16 cellular contexts compared by ENCODE assay signal in genomic region chr9:96386157-96386556, GRCh38. TPM values are rescaled to one million over a fixed set of nuclear protein-coding genes. Genes with fewer than 3 reads are reported as not detected.
DNase-seq lines count a peak whose midpoint lies in the region; ATAC-seq, FAIRE-seq and TF ChIP-seq lines count a peak whose summit lies in the region.
"Had no signal": no experiment of that assay in that cellular context is flagged by ENCODE, and none has a peak within 500 bp of the region (broad histone marks: within the 10 kb centered on the region; RNA-seq: fewer than 3 reads in every experiment).

No MANE protein-coding gene starts in this region.

- POLR2A ChIA-PET in PC-9 (lab: Charles Lee; ENCODE audit: unreplicated experiment) = interaction anchor here (0.6 kb wide), 1 partner anchor 8 kb away, joined by 3 read pairs; no protein-coding TSS in a partner anchor

- H2AFZ ChIP-seq in PC-9 = no peak overlapping the region
- H2AFZ ChIP-seq: GM23338 had no signal

- H3K36me3 Mint-ChIP-seq in stimulated activated memory B cell treated with anti-CD40 and anti-IgM and Interleukin-4, amounts not matched to agents 10 μg/mL and 1 μg/mL and 100 μg/mL, for 72 hours = peaks cover 7% of the 10 kb centered on the region

- DNase-seq in left ventricle myocardium inferior (no peak), heart right ventricle (no peak), PC-9 (no peak), caudate nucleus (lab: John Stamatoyannopoulos, UW) (no peak), NAMALWA (ENCODE audit: low spot score) (no peak)
- DNase-seq: 8988T; C1 segment of cervical spinal cord; CD8-positive, alpha-beta T cell; COR-L47; DMS53; H7 had no signal

- peaks cover 47% of the 10 kb centered on the region for H3K4me1 ChIP-seq in left ventricle myocardium inferior
- H3K4me1 ChIP-seq in heart right ventricle = peaks cover 3 to 33% (median 25%) of the 10 kb centered on the region in 9 donors
- peaks cover 18% of the 10 kb centered on the region for H3K4me1 ChIP-seq in PC-9 (replicated peaks; ENCODE audit: insufficient read depth)

- H4K20me1 ChIP-seq in PC-9 (ENCODE audit: insufficient read depth) = no peaks in the 10 kb centered on the region

- BruUV-seq in PC-9 (replicated peaks; lab: Mats Ljungman, UMichigan) = no TSS peak

- no peak for ATAC-seq in heart right ventricle
- ATAC-seq in stimulated activated memory B cell treated with anti-CD40 and anti-IgM and Interleukin-4, amounts not matched to agents 10 μg/mL and 1 μg/mL and 100 μg/mL, for 72 hours = no peak
- no peak for ATAC-seq in HG03097 (IDR thresholded peaks at IDR 0.05; ENCODE audit: low FRiP score, unreplicated experiment)
- ATAC-seq: CD8-positive, alpha-beta T cell; GM23338 had no signal

- intact Hi-C loops in left ventricle myocardium inferior (cut with micrococcal nuclease) = no loop called here
- intact Hi-C loops in heart right ventricle (cut with DNase I) = no loop called here
- intact Hi-C loops in PC-9 (cut with micrococcal nuclease; ENCODE audit: unreplicated experiment) = no loop called here

- H3K4me3 ChIP-seq in left ventricle myocardium inferior = no peak overlapping the region
- no peak overlapping the region for H3K4me3 ChIP-seq in heart right ventricle
- H3K4me3 ChIP-seq in PC-9 = no peak overlapping the region
- H3K4me3 ChIP-seq: GM23338 had no signal

- H3K27me3 ChIP-seq in left ventricle myocardium inferior (ENCODE audit: low read depth) = no peaks in the 10 kb centered on the region
- no peaks in the 10 kb centered on the region for H3K27me3 ChIP-seq in heart right ventricle
- H3K27me3 ChIP-seq in PC-9 (ENCODE audit: insufficient read depth, low read depth) = no peaks in the 10 kb centered on the region

- H3K79me2 ChIP-seq in PC-9 (ENCODE audit: low read depth) = 0 out of 2 replicates have a peak, but pooled peaks cover 4% of the 10 kb centered on the region

- no peaks in the 10 kb centered on the region for H3K9me3 Mint-ChIP-seq in stimulated activated memory B cell treated with anti-CD40 and anti-IgM and Interleukin-4, amounts not matched to agents 10 μg/mL and 1 μg/mL and 100 μg/mL, for 72 hours
- H3K9me3 Mint-ChIP-seq: CD8-positive, alpha-beta T cell; GM23338 had no signal

- no peaks in the 10 kb centered on the region for H3K27me3 Mint-ChIP-seq in stimulated activated memory B cell treated with anti-CD40 and anti-IgM and Interleukin-4, amounts not matched to agents 10 μg/mL and 1 μg/mL and 100 μg/mL, for 72 hours
- H3K27me3 Mint-ChIP-seq: B cell had no signal

- H3K4me1 Mint-ChIP-seq in stimulated activated memory B cell treated with anti-CD40 and anti-IgM and Interleukin-4, amounts not matched to agents 10 μg/mL and 1 μg/mL and 100 μg/mL, for 72 hours = peaks cover 15% of the 10 kb centered on the region

- H3K9me3 ChIP-seq in left ventricle myocardium inferior (replicated peaks) (no peaks in the 10 kb centered on the region), heart right ventricle (no peaks in the 10 kb centered on the region), PC-9 (ENCODE audit: insufficient read depth, low read depth) (no peaks in the 10 kb centered on the region)

- TF ChIP-seq CTCF in left ventricle myocardium inferior (IDR thresholded peaks at IDR 0.05; ENCODE audit: borderline replicate concordance) (no peak), heart right ventricle (IDR thresholded peaks at IDR 0.05) (no peak), PC-9 (conservative IDR thresholded peaks at IDR 0.05) (no peak)

- no peaks in the 10 kb centered on the region for H3K9me2 ChIP-seq in PC-9 (ENCODE audit: insufficient read depth)

- H3K27ac ChIP-seq in left ventricle myocardium inferior (replicated peaks) (peak overlapping the region; percentile 32), heart right ventricle (peak overlapping the region in 1 of 10 donors; percentile 19), PC-9 (peak overlapping the region; percentile 35), caudate nucleus (ENCODE audit: low read depth, low read length) (no peak overlapping the region)

- peak; percentile 65 for FAIRE-seq in colon (lab: Jason Lieb, UNC)

- CTCF ChIA-PET in PC-9 (lab: Charles Lee) = no interaction called here

- H3K27ac Mint-ChIP-seq in stimulated activated memory B cell treated with anti-CD40 and anti-IgM and Interleukin-4, amounts not matched to agents 10 μg/mL and 1 μg/mL and 100 μg/mL, for 72 hours = peak overlapping the region; percentile 21
- H3K27ac Mint-ChIP-seq: B cell, GM23338 had no signal

- H3K4me2 ChIP-seq in PC-9 = no peak overlapping the region
- H3K4me2 ChIP-seq: GM23338 had no signal

- H3K4me3 Mint-ChIP-seq in stimulated activated memory B cell treated with anti-CD40 and anti-IgM and Interleukin-4, amounts not matched to agents 10 μg/mL and 1 μg/mL and 100 μg/mL, for 72 hours = no peak overlapping the region
- H3K4me3 Mint-ChIP-seq: B cell; CD8-positive, alpha-beta T cell; GM23338 had no signal

- H3K36me3 ChIP-seq in left ventricle myocardium inferior (no peaks in the 10 kb centered on the region), heart right ventricle (peaks cover 0 to 14% (median 0%) of the 10 kb centered on the region in 9 donors), PC-9 (ENCODE audit: low read depth) (peaks cover 16% of the 10 kb centered on the region; the same call in 1 of the 2 replicates)

- H3F3A ChIP-seq in PC-9 (ENCODE audit: insufficient read depth, low read depth) = peaks cover 27% of the 10 kb centered on the region

RNA-seq across cellular contexts. Expression of gene SLC35D2, which starts 2.6 kb away (rescaled TPM):
- total RNA-seq in left ventricle myocardium inferior (13.9 TPM), heart right ventricle (10 to 100 TPM; 10.8 to 20.8 (median 13.2) TPM), PC-9 (2021) (27.6 and 34.4 TPM in 2 replicates)
- 10 to 100 TPM; 11.5 to 16.2 TPM for polyA plus RNA-seq in heart right ventricle

RNA-seq across cellular contexts. Expression of gene ZNF367, which starts 32.0 kb away (rescaled TPM):
- total RNA-seq in left ventricle myocardium inferior (3.9 TPM), heart right ventricle (1 to 10 TPM; 2.4 to 6.4 (median 4.0) TPM), PC-9 (2021) (12.6 and 14.0 TPM in 2 replicates)
- polyA plus RNA-seq in heart right ventricle = 1 to 10 TPM; 1.2 to 2.9 TPM
